ENCODE assay signal across 8 cellular contexts in genomic region chr6:30722025-30722279, GRCh38. TPM values are rescaled to one million over a fixed set of nuclear protein-coding genes. Genes with fewer than 3 reads are reported as not detected.
DNase-seq lines count a peak whose midpoint lies in the region; TF ChIP-seq lines count a peak whose summit lies in the region.
"Not testable (repeated sequence)": the region's sequence is repeated elsewhere in the genome, so short reads cannot be mapped to it uniquely, and the experiment has no call there.

No MANE protein-coding gene starts in this region.

- peaks cover 73% of the 10 kb centered on the region for H3K79me2 ChIP-seq in neural progenitor cell (ENCODE audit: low read depth)

- peak overlapping the region; percentile 90 for H3K4me2 ChIP-seq in neural progenitor cell

- peaks cover 37% of the 10 kb centered on the region for H3K36me3 ChIP-seq in CD4-positive, alpha-beta memory T cell (ENCODE audit: insufficient read depth, low read length)
- H3K36me3 ChIP-seq in ascending aorta: peaks cover 25 to 45% of the 10 kb centered on the region in 2 donors
- H3K36me3 ChIP-seq in neural progenitor cell: not testable (repeated sequence)
- H3K36me3 ChIP-seq in subcutaneous abdominal adipose tissue (ENCODE audit: control insufficient read depth in 5 of 5, insufficient read depth in 5 of 5, low read length in 5 of 5): peaks cover 9 to 42% (median 36%) of the 10 kb centered on the region in 5 donors

- H3K36me3 Mint-ChIP-seq in CD4-positive, alpha-beta memory T cell: peaks cover 30 to 62% of the 10 kb centered on the region in 2 donors
- peaks cover 31% of the 10 kb centered on the region for H3K36me3 Mint-ChIP-seq in neural progenitor cell

- intact Hi-C loops in CD4-positive, alpha-beta memory T cell (cut with micrococcal nuclease): loop anchor here (1.0 kb wide), 5 partner anchors 8 to 240 kb away; partner anchors contain the start of gene ATAT1
- intact Hi-C loops in ascending aorta (cut with DNase I): loop anchor here (1.0 to 10.0 kb wide), 3 partner anchors 43 to 237 kb away; partner anchors contain the start of gene HLA-E

- not testable (repeated sequence) for H3K27me3 ChIP-seq in CD4-positive, alpha-beta memory T cell (ENCODE audit: insufficient read depth, low read length); ascending aorta; neural progenitor cell; subcutaneous abdominal adipose tissue (ENCODE audit: control insufficient read depth in 5 of 5, insufficient read depth in 4 of 5, low read length in 5 of 5)

- H3F3A ChIP-seq in neural progenitor cell (ENCODE audit: low read depth): peaks cover 89% of the 10 kb centered on the region

- peaks cover 54% of the 10 kb centered on the region for H4K20me1 ChIP-seq in neural progenitor cell (ENCODE audit: low read depth)

- not testable (repeated sequence) for H2AFZ ChIP-seq in neural progenitor cell (replicated peaks)

- peaks cover 60% of the 10 kb centered on the region for H3K4me1 ChIP-seq in CD4-positive, alpha-beta memory T cell (ENCODE audit: insufficient read depth, low read length)
- H3K4me1 ChIP-seq in ascending aorta: peaks cover 0 to 49% of the 10 kb centered on the region in 2 donors
- H3K4me1 ChIP-seq in neural progenitor cell: peaks cover 12% of the 10 kb centered on the region
- H3K4me1 ChIP-seq in subcutaneous abdominal adipose tissue (ENCODE audit: control insufficient read depth in 5 of 5, insufficient read depth in 5 of 5, low read length in 5 of 5): peaks cover 8 to 48% (median 33%) of the 10 kb centered on the region in 5 donors

- peak overlapping the region; percentile 90 to 99 (median 98) for H3K4me3 Mint-ChIP-seq in CD4-positive, alpha-beta memory T cell
- peak overlapping the region; percentile 98 for H3K4me3 Mint-ChIP-seq in neural progenitor cell

- H3K9ac ChIP-seq in neural progenitor cell: peak overlapping the region; percentile 14
- H3K9ac ChIP-seq in subcutaneous abdominal adipose tissue (ENCODE audit: low read length in 5 of 5): peak overlapping the region in 3 of 5 donors; percentile 74 to 93 (median 81)

- H3K27ac Mint-ChIP-seq in CD4-positive, alpha-beta memory T cell: peak overlapping the region; percentile 92 to 99 (median 97)
- peak overlapping the region; percentile 37 for H3K27ac Mint-ChIP-seq in neural progenitor cell

- H3K4me1 Mint-ChIP-seq in CD4-positive, alpha-beta memory T cell: peaks cover 25 to 73% (median 50%) of the 10 kb centered on the region in 4 donors
- peaks cover 55% of the 10 kb centered on the region for H3K4me1 Mint-ChIP-seq in neural progenitor cell

- H3K27me3 Mint-ChIP-seq in CD4-positive, alpha-beta memory T cell: not testable (repeated sequence)
- peaks cover 13% of the 10 kb centered on the region for H3K27me3 Mint-ChIP-seq in neural progenitor cell (ENCODE audit: insufficient read depth, low read depth)

- H3K27ac ChIP-seq in CD4-positive, alpha-beta memory T cell (ENCODE audit: low read depth, low read length): peak overlapping the region; percentile 82
- peak overlapping the region; percentile 89 for H3K27ac ChIP-seq in VCaP
- H3K27ac ChIP-seq in ascending aorta: peak overlapping the region; percentile 83 to 87
- not testable (repeated sequence) for H3K27ac ChIP-seq in neural progenitor cell
- peak overlapping the region; percentile 96 for H3K27ac ChIP-seq in subcutaneous abdominal adipose tissue (ENCODE audit: low read depth, low read length)

- CTCF ChIA-PET in CD4-positive, alpha-beta memory T cell (lab: Charles Lee; ENCODE audit: partially characterized antibody): interaction anchor here (0.7 to 23.1 kb wide), 35 partner anchors 9 to 366 kb away, joined by 3 to 865 read pairs (median 6); partner anchors contain the start of genes ABCF1, ATAT1, DHX16 and MRPS18B

- peak in 1 of 5 donors; percentile 61 for DNase-seq in CD4-positive, alpha-beta memory T cell
- not testable (repeated sequence) for DNase-seq in LNCaP clone FGC (ENCODE audit: low read depth); epithelial cell of proximal tubule (ENCODE audit: low read depth); neural progenitor cell (ENCODE audit: low spot score)
- DNase-seq in ascending aorta (ENCODE audit: low spot score in 2 of 2): peak in 1 of 2 donors; percentile 81
- DNase-seq in iris pigment epithelial cell (ENCODE audit: low read depth): peak; percentile 71

- not testable (repeated sequence) for H3K9me3 ChIP-seq in CD4-positive, alpha-beta memory T cell (ENCODE audit: control insufficient read depth in 1 of 2, low read length in 2 of 2); ascending aorta; neural progenitor cell (ENCODE audit: low read depth); subcutaneous abdominal adipose tissue (ENCODE audit: control insufficient read depth in 5 of 5, low read length in 5 of 5)

- H3K9me3 Mint-ChIP-seq in CD4-positive, alpha-beta memory T cell; neural progenitor cell: not testable (repeated sequence)

- not testable (repeated sequence) for TF ChIP-seq CTCF in LNCaP clone FGC (IDR thresholded peaks at IDR 0.05; ENCODE audit: control insufficient read depth, extremely low read depth, insufficient read depth); VCaP (conservative IDR thresholded peaks at IDR 0.05); ascending aorta (IDR thresholded peaks at IDR 0.05); epithelial cell of proximal tubule (conservative IDR thresholded peaks at IDR 0.05; ENCODE audit: low read depth, low read length); neural progenitor cell (IDR thresholded peaks at IDR 0.05)

- POLR2A ChIA-PET in CD4-positive, alpha-beta memory T cell (lab: Charles Lee; ENCODE audit: partially characterized antibody): interaction anchor here (0.7 to 47.0 kb wide), 23 partner anchors 9 to 365 kb away, joined by 3 to 1474 read pairs (median 6); partner anchors contain the start of genes ABCF1, DHX16, MRPS18B and NRM

- peak overlapping the region; percentile 67 to 80 for H3K4me3 ChIP-seq in CD4-positive, alpha-beta memory T cell (ENCODE audit: low read length in 2 of 2)
- H3K4me3 ChIP-seq in LNCaP clone FGC (ENCODE audit: low read depth, low read length) (peak overlapping the region; percentile 97), ascending aorta (peak overlapping the region; percentile 73 to 89), epithelial cell of proximal tubule (ENCODE audit: low read depth, low read length) (peak overlapping the region; percentile 91), neural progenitor cell (peak overlapping the region; percentile 85), subcutaneous abdominal adipose tissue (ENCODE audit: low read depth in 1 of 5, low read length in 5 of 5) (peak overlapping the region; percentile 72 to 86 (median 78))

RNA-seq across cellular contexts. Expression of gene TUBB, which starts 1.8 kb away (rescaled TPM):
- 100 to 1,000 TPM; 285 to 300 TPM for total RNA-seq in CD4-positive, alpha-beta memory T cell
- 100 to 1,000 TPM in 1 of 2 donors, 10 to 100 TPM in 1; 74.8 to 142 TPM for polyA plus RNA-seq in CD4-positive, alpha-beta memory T cell
- total RNA-seq in ascending aorta (537 TPM), epithelial cell of proximal tubule (1,157 and 1,940 TPM in 2 replicates), neural progenitor cell (ENCODE audit: low replicate concordance) (1,479 and 2,270 TPM in 2 replicates)

RNA-seq across cellular contexts. Expression of gene MDC1, which starts 4.9 kb away (rescaled TPM):
- 10 to 100 TPM; 60.7 to 73.5 TPM for total RNA-seq in CD4-positive, alpha-beta memory T cell
- 1 to 10 TPM in 1 of 2 donors, not detected in 1; 9.8 TPM for polyA plus RNA-seq in CD4-positive, alpha-beta memory T cell
- total RNA-seq in ascending aorta: 27.1 TPM
- total RNA-seq in epithelial cell of proximal tubule: 11.4 and 20.7 TPM in 2 replicates
- total RNA-seq in neural progenitor cell (ENCODE audit: low replicate concordance): 22.6 and 29.5 TPM in 2 replicates

RNA-seq across cellular contexts. Expression of gene FLOT1, which starts 20.5 kb away (rescaled TPM):
- 10 to 100 TPM; 75.3 to 78.5 TPM for total RNA-seq in CD4-positive, alpha-beta memory T cell
- polyA plus RNA-seq in CD4-positive, alpha-beta memory T cell: 10 to 100 TPM; 74.6 to 82.1 TPM
- 123 TPM for total RNA-seq in ascending aorta
- 91.7 and 100 TPM in 2 replicates for total RNA-seq in epithelial cell of proximal tubule
- total RNA-seq in neural progenitor cell (ENCODE audit: low replicate concordance): 80.3 and 96.9 TPM in 2 replicates

RNA-seq across cellular contexts. Expression of gene IER3, which starts 22.4 kb away (rescaled TPM):
- 10 to 100 TPM; 11.3 to 11.4 TPM for total RNA-seq in CD4-positive, alpha-beta memory T cell
- polyA plus RNA-seq in CD4-positive, alpha-beta memory T cell: under 1 TPM; 0.77 to 0.83 TPM
- total RNA-seq in ascending aorta (51.9 TPM), epithelial cell of proximal tubule (336 and 354 TPM in 2 replicates), neural progenitor cell (ENCODE audit: low replicate concordance) (2.0 and 7.1 TPM in 2 replicates)

RNA-seq across cellular contexts. Expression of gene NRM, which starts 31.2 kb away (rescaled TPM):
- 1 to 10 TPM; 6.4 to 6.6 TPM for total RNA-seq in CD4-positive, alpha-beta memory T cell
- 10 to 100 TPM in 1 of 2 donors, 1 to 10 TPM in 1; 9.1 to 15.8 TPM for polyA plus RNA-seq in CD4-positive, alpha-beta memory T cell
- total RNA-seq in ascending aorta (25.1 TPM), epithelial cell of proximal tubule (20.4 and 22.5 TPM in 2 replicates), neural progenitor cell (ENCODE audit: low replicate concordance) (12.4 and 38.3 TPM in 2 replicates)
